In the genomic region with DNA sequence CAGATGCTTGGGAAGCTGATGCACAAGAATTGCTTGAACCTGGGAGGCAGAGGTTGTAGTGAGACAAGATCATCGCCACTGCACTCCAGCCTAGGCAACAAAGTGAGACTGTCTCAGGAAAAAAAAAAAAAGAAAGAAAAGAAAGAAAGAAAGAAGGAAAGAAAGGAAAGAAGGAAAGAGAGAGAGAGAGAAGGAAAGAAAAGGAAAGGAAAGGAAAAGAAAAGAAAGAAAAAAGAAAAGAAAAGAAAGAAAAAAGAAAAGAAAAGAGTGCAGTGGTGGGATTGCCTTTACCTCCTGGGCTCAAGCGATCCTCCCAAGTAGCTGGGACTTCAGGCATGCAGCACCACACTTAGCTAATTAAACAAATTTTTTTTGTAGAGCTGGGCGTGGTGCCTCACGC, we compare ENCODE assay signal across 29 cellular contexts. TPM values are rescaled to one million over a fixed set of nuclear protein-coding genes. Genes with fewer than 3 reads are reported as not detected.
"Had no signal": no experiment of that assay in that cellular context is flagged by ENCODE, and none has a peak within 500 bp of the region (broad histone marks: within the 10 kb centered on the region; RNA-seq: fewer than 3 reads in every experiment).

No MANE protein-coding gene starts in this region.

- H3K27me3 Mint-ChIP-seq: progenitor cell of endocrine pancreas had no signal

- H3K4me3 ChIP-seq: ovary, psoas muscle, right lobe of liver, sigmoid colon, stomach, thoracic aorta, thyroid gland, tibial nerve, upper lobe of left lung, vagina had no signal

- H3K4me1 Mint-ChIP-seq: naive thymus-derived CD8-positive, alpha-beta T cell; neural crest cell; stimulated activated effector memory CD8-positive, alpha-beta T cell treated with anti-CD3 and anti-CD28 coated beads, Interleukin-12 subunit alpha, Interleukin-12 subunit beta, amount 100 ng/mL, for 72 hours had no signal

- H3K36me3 Mint-ChIP-seq: naive thymus-derived CD8-positive, alpha-beta T cell; natural killer cell treated with Interleukin-12 subunit alpha and Interleukin-12 subunit beta and Interleukin-15 and Interleukin-18, amount 100 ng/mL, for 72 hours; stimulated activated effector memory CD8-positive, alpha-beta T cell treated with anti-CD3 and anti-CD28 coated beads, Interleukin-12 subunit alpha, Interleukin-12 subunit beta, amount 100 ng/mL, for 72 hours; stimulated activated naive B cell treated with anti-CD40 and anti-IgM and Interleukin-4, amounts not matched to agents 10 μg/mL and 1 μg/mL and 100 μg/mL, for 72 hours had no signal

- H3K4me3 Mint-ChIP-seq: naive thymus-derived CD8-positive, alpha-beta T cell; natural killer cell treated with Interleukin-12 subunit alpha and Interleukin-12 subunit beta and Interleukin-15 and Interleukin-18, amount 100 ng/mL, for 72 hours; nephron progenitor cell; neural crest cell; stimulated activated effector memory CD8-positive, alpha-beta T cell treated with anti-CD3 and anti-CD28 coated beads, Interleukin-12 subunit alpha, Interleukin-12 subunit beta, amount 100 ng/mL, for 72 hours; stimulated activated naive B cell treated with anti-CD40 and anti-IgM and Interleukin-4, amounts not matched to agents 10 μg/mL and 1 μg/mL and 100 μg/mL, for 72 hours; stimulated activated naive CD8-positive, alpha-beta T cell treated with anti-CD3 and anti-CD28 coated beads, Interleukin-15, Interleukin-2, amounts not matched to agents 100 ng/mL and 50 ng/mL, for 24 hours had no signal

- H3K27ac Mint-ChIP-seq: naive thymus-derived CD8-positive, alpha-beta T cell; natural killer cell treated with Interleukin-12 subunit alpha and Interleukin-12 subunit beta and Interleukin-15 and Interleukin-18, amount 100 ng/mL, for 72 hours; nephron progenitor cell; progenitor cell of endocrine pancreas; stimulated activated effector memory CD8-positive, alpha-beta T cell treated with anti-CD3 and anti-CD28 coated beads, Interleukin-12 subunit alpha, Interleukin-12 subunit beta, amount 100 ng/mL, for 72 hours; stimulated activated naive B cell treated with anti-CD40 and anti-IgM and Interleukin-4, amounts not matched to agents 10 μg/mL and 1 μg/mL and 100 μg/mL, for 72 hours; stimulated activated naive CD8-positive, alpha-beta T cell treated with anti-CD3 and anti-CD28 coated beads, Interleukin-15, Interleukin-2, amounts not matched to agents 100 ng/mL and 50 ng/mL, for 24 hours had no signal

- H3K36me3 ChIP-seq: neutrophil, ovary, right lobe of liver, sigmoid colon, stomach, thoracic aorta, thyroid gland, tibial nerve, upper lobe of left lung, vagina had no signal

- DNase-seq: nephron progenitor cell; nucleus accumbens; ovary; psoas muscle; right cardiac atrium; right lobe of liver; sigmoid colon; small intestine; stimulated activated CD4-positive, alpha-beta T cell treated with anti-CD3 and anti-CD28 coated beads, Interleukin-15, amount 100 ng/mL, for 24 hours; stimulated activated CD4-positive, alpha-beta T cell treated with anti-CD3 and anti-CD28 coated beads, Interleukin-2, amount 100 ng/mL, for 24 hours; stimulated activated CD4-positive, alpha-beta T cell treated with anti-CD3 and anti-CD28 coated beads, Interleukin-2, amount 100 ng/mL, for 48 hours; stimulated activated CD4-positive, alpha-beta T cell treated with anti-CD3 and anti-CD28 coated beads, Interleukin-4, amount 100 ng/mL, for 24 hours; stimulated activated naive B cell treated with anti-CD40 and anti-IgM and Interleukin-4, amounts not matched to agents 10 μg/mL and 1 μg/mL and 100 μg/mL, for 72 hours; stimulated activated naive CD4-positive, alpha-beta T cell treated with Interleukin-2 at 50 U/mL for 16 hours; stomach; thyroid gland; trophoblast cell; upper lobe of left lung had no signal

- H3K27ac ChIP-seq: neutrophil, ovary, parathyroid adenoma, psoas muscle, right lobe of liver, sigmoid colon, stomach, thoracic aorta, thyroid gland, tibial nerve, upper lobe of left lung, vagina had no signal

- H3K9me3 Mint-ChIP-seq: naive thymus-derived CD8-positive, alpha-beta T cell; natural killer cell treated with Interleukin-12 subunit alpha and Interleukin-12 subunit beta and Interleukin-15 and Interleukin-18, amount 100 ng/mL, for 72 hours; neural crest cell; stimulated activated effector memory CD8-positive, alpha-beta T cell treated with anti-CD3 and anti-CD28 coated beads, Interleukin-12 subunit alpha, Interleukin-12 subunit beta, amount 100 ng/mL, for 72 hours; stimulated activated naive CD8-positive, alpha-beta T cell treated with anti-CD3 and anti-CD28 coated beads, Interleukin-15, Interleukin-2, amounts not matched to agents 100 ng/mL and 50 ng/mL, for 24 hours had no signal

- ATAC-seq: naive thymus-derived CD8-positive, alpha-beta T cell; natural killer cell treated with Interleukin-12 subunit alpha and Interleukin-12 subunit beta and Interleukin-15 and Interleukin-18, amount 100 ng/mL, for 72 hours; psoas muscle; right cardiac atrium; stimulated activated effector memory CD8-positive, alpha-beta T cell treated with anti-CD3 and anti-CD28 coated beads, Interleukin-12 subunit alpha, Interleukin-12 subunit beta, amount 100 ng/mL, for 72 hours; stimulated activated naive B cell treated with anti-CD40 and anti-IgM and Interleukin-4, amounts not matched to agents 10 μg/mL and 1 μg/mL and 100 μg/mL, for 72 hours had no signal

- H3K4me1 ChIP-seq: parathyroid adenoma, psoas muscle, right lobe of liver, sigmoid colon, stomach, thyroid gland, tibial nerve, upper lobe of left lung, vagina had no signal

- H3K9me3 ChIP-seq: neutrophil, ovary, right lobe of liver, sigmoid colon, stomach, thoracic aorta, thyroid gland, upper lobe of left lung, vagina had no signal

RNA-seq across cellular contexts. Expression of gene OLFM2, which starts 12.9 kb away (rescaled TPM):
- total RNA-seq: natural killer cell treated with Interleukin-12 subunit alpha and Interleukin-12 subunit beta and Interleukin-15 and Interleukin-18, amount 100 ng/mL, for 72 hours had no signal
